In genomic region chr10:127945335-127945734, GRCh38 we compare ENCODE assay signal across 9 cellular contexts. TPM values are rescaled to one million over a fixed set of nuclear protein-coding genes. Genes with fewer than 3 reads are reported as not detected.
DNase-seq lines count a peak whose midpoint lies in the region; ATAC-seq lines count a peak whose summit lies in the region.
"Had no signal": no experiment of that assay in that cellular context is flagged by ENCODE, and none has a peak within 500 bp of the region (broad histone marks: within the 10 kb centered on the region; RNA-seq: fewer than 3 reads in every experiment).

No MANE protein-coding gene starts in this region.

- no peak overlapping the region for H2AFZ ChIP-seq in ACC112 (ENCODE audit: low read length, unreplicated experiment)

- H3K9me3 ChIP-seq in SJCRH30 (replicated peaks) = no peaks in the 10 kb centered on the region

- intact Hi-C loops in Right ventricle myocardium superior (cut with DNase I) = no loop called here

- H3K27me3 ChIP-seq in ACC112 (ENCODE audit: insufficient read depth, low read length) (no peaks in the 10 kb centered on the region), SJCRH30 (no peaks in the 10 kb centered on the region)

- peaks cover 24% of the 10 kb centered on the region for H3K4me1 ChIP-seq in ACC112 (ENCODE audit: control insufficient read depth, insufficient read depth, low read length, unreplicated experiment)
- no peaks in the 10 kb centered on the region for H3K4me1 ChIP-seq in SJCRH30

- DNase-seq in SJCRH30 (peak; percentile 10 to 26), Right ventricle myocardium superior (no peak), COR-L47 (lab: John Stamatoyannopoulos, UW) (no peak), NK-92 (lab: John Stamatoyannopoulos, UW; ENCODE audit: unreplicated experiment) (no peak)
- no peak for DNase-seq in stimulated activated naive CD4-positive, alpha-beta T cell treated with Interleukin-2 at 50 U/mL for 16 hours (lab: John Stamatoyannopoulos, UW)

- ATAC-seq in GM21737 (IDR thresholded peaks at IDR 0.05; ENCODE audit: unreplicated experiment) = peak; percentile 52
- peak; percentile 69 for ATAC-seq in Right ventricle myocardium superior (ENCODE audit: poor library complexity)
- no peak for ATAC-seq in GM21515 (IDR thresholded peaks at IDR 0.05; ENCODE audit: unreplicated experiment)

- H3K36me3 ChIP-seq in ACC112 (ENCODE audit: insufficient read depth, low read length) = no peaks in the 10 kb centered on the region
- H3K36me3 ChIP-seq in SJCRH30 = no peaks in the 10 kb centered on the region

- H3K79me2 ChIP-seq in ACC112 (ENCODE audit: control insufficient read depth, insufficient read depth, low read length, unreplicated experiment) = no peaks in the 10 kb centered on the region

- H3K4me3 ChIP-seq in ACC112 (ENCODE audit: low read depth, low read length) = no peak overlapping the region
- H3K4me3 ChIP-seq in SJCRH30 = no peak overlapping the region

- H3K27ac ChIP-seq in ACC112 (ENCODE audit: low read depth, low read length) (peak overlapping the region; percentile 72), SJCRH30 (no peak overlapping the region)

RNA-seq across cellular contexts. Expression of gene PTPRE, which starts 38.4 kb away (rescaled TPM):
- 5.2 and 5.3 TPM in 2 replicates for total RNA-seq in SJCRH30 (2014; rRNA removed; shearing (Covaris generic))
- 16.0 TPM for total RNA-seq in Right ventricle myocardium superior

RNA-seq across cellular contexts. Expression of gene CLRN3, which starts 52.6 kb away (rescaled TPM):
- not detected in 2 replicates for total RNA-seq in SJCRH30 (2014; rRNA removed; shearing (Covaris generic))
- not detected for total RNA-seq in Right ventricle myocardium superior
- total RNA-seq: T-helper 1 cell treated with Interleukin-12 subunit alpha and Interleukin-12 subunit beta and Interleukin-4 antibody, amounts not matched to agents 30 ng/mL and 1 ng/mL, for 36 hours had no signal

Comparison
In these comparisons a context has a peak if more than half of its experiments do, and no peak if none do; other contexts are left out.
1. DNase-seq: peak in SJCRH30 (2 of 2); none in Right ventricle myocardium superior (single experiment), stimulated activated naive CD4-positive, alpha-beta T cell treated with Interleukin-2 at 50 U/mL for 16 hours (single experiment), COR-L47 (single experiment) and NK-92 (single experiment).